ENCODE assay signal across 9 cellular contexts in genomic region chr7:50502001-50502684, GRCh38. TPM values are rescaled to one million over a fixed set of nuclear protein-coding genes. Genes with fewer than 3 reads are reported as not detected.
DNase-seq lines count a peak whose midpoint lies in the region; ATAC-seq lines count a peak whose summit lies in the region.
"Had no signal": no experiment of that assay in that cellular context is flagged by ENCODE, and none has a peak within 500 bp of the region (broad histone marks: within the 10 kb centered on the region; RNA-seq: fewer than 3 reads in every experiment).

No MANE protein-coding gene starts in this region.

- H3K27ac ChIP-seq in esophagus (ENCODE audit: low read depth in 2 of 2, low read length in 1 of 2), result peak overlapping the region; percentile 62 to 66
- H3K27ac ChIP-seq in mucosa of rectum (ENCODE audit: low read depth in 2 of 2, low read length in 2 of 2), result peak overlapping the region; percentile 52 to 63

- H3K36me3 Mint-ChIP-seq in effector memory CD8-positive, alpha-beta T cell (ENCODE audit: insufficient read depth), result peaks cover 2% of the 10 kb centered on the region

- intact Hi-C loops in Right ventricle myocardium inferior (cut with DNase I) (loop anchor here (1.0 to 2.0 kb wide), 2 partner anchors 33 to 169 kb away; no protein-coding TSS in a partner anchor), cardiac septum (cut with DNase I) (no loop called here)

- H3K9me3 Mint-ChIP-seq in effector memory CD8-positive, alpha-beta T cell, result no peaks in the 10 kb centered on the region

- peaks cover 0 to 3% of the 10 kb centered on the region in 2 donors for H3K4me1 Mint-ChIP-seq in effector memory CD8-positive, alpha-beta T cell (ENCODE audit: low read depth in 2 of 2)

- H3K4me1 ChIP-seq in esophagus (ENCODE audit: control insufficient read depth in 2 of 2, insufficient read depth in 2 of 2, low read length in 1 of 2) (peaks cover 2 to 3% of the 10 kb centered on the region in 2 donors), mucosa of rectum (ENCODE audit: control insufficient read depth in 2 of 2, insufficient read depth in 2 of 2, low read length in 2 of 2) (peaks cover 2 to 6% of the 10 kb centered on the region in 2 donors)

- no peak overlapping the region for H3K4me3 ChIP-seq in esophagus (ENCODE audit: low read depth in 1 of 2, low read length in 2 of 2)
- no peak overlapping the region for H3K4me3 ChIP-seq in mucosa of rectum (ENCODE audit: low read length in 2 of 2)

- DNase-seq in Right ventricle myocardium inferior (ENCODE audit: missing footprints) (peak; percentile 86), cardiac septum (ENCODE audit: low spot score) (no peak), SIG-M5 (lab: John Stamatoyannopoulos, UW) (no peak), retina (no peak)
- DNase-seq in stimulated activated naive CD4-positive, alpha-beta T cell treated with Interleukin-2 at 50 U/mL for 16 hours (lab: John Stamatoyannopoulos, UW), result no peak
- DNase-seq in effector memory CD8-positive, alpha-beta T cell, result no peak

- no peaks in the 10 kb centered on the region for H3K36me3 ChIP-seq in esophagus (ENCODE audit: control insufficient read depth in 2 of 2, insufficient read depth in 2 of 2, low read length in 1 of 2)
- no peaks in the 10 kb centered on the region for H3K36me3 ChIP-seq in mucosa of rectum (ENCODE audit: control insufficient read depth in 2 of 2, insufficient read depth in 2 of 2, low read length in 2 of 2)

- no peak overlapping the region for H3K9ac ChIP-seq in mucosa of rectum (ENCODE audit: low read depth in 1 of 2, low read length in 2 of 2)

- WGBS in esophagus, 2 donors, result 53 to 65% methylated on average over 8 of the region's 8 CpGs

- H3K27me3 ChIP-seq in esophagus (ENCODE audit: control insufficient read depth in 1 of 2, insufficient read depth in 2 of 2, low read length in 2 of 2) (no peaks in the 10 kb centered on the region), mucosa of rectum (ENCODE audit: control insufficient read depth in 2 of 2, insufficient read depth in 2 of 2, low read length in 2 of 2) (no peaks in the 10 kb centered on the region)

- H3K27me3 Mint-ChIP-seq in effector memory CD8-positive, alpha-beta T cell, result peaks cover 40 to 71% of the 10 kb centered on the region in 2 donors

- H3K27ac Mint-ChIP-seq in effector memory CD8-positive, alpha-beta T cell, result no peak overlapping the region
- H3K27ac Mint-ChIP-seq: activated naive CD8-positive, alpha-beta T cell had no signal

- H3K9me3 ChIP-seq in esophagus (ENCODE audit: control insufficient read depth in 2 of 2, insufficient read depth in 1 of 2, low read depth in 1 of 2, low read length in 1 of 2), result peaks cover 0 to 2% of the 10 kb centered on the region in 2 donors
- H3K9me3 ChIP-seq in mucosa of rectum (ENCODE audit: control insufficient read depth in 2 of 2, low read length in 2 of 2), result no peaks in the 10 kb centered on the region

- peak; percentile 93 for ATAC-seq in Right ventricle myocardium inferior
- no peak for ATAC-seq in effector memory CD8-positive, alpha-beta T cell (replicated peaks)

- H3K4me3 Mint-ChIP-seq in effector memory CD8-positive, alpha-beta T cell, result no peak overlapping the region
- H3K4me3 Mint-ChIP-seq: activated naive CD8-positive, alpha-beta T cell had no signal

RNA-seq across cellular contexts. Expression of gene FIGNL1, which starts 52.0 kb away (rescaled TPM):
- total RNA-seq in Right ventricle myocardium inferior, result 3.4 TPM
- total RNA-seq in cardiac septum, result 2.6 TPM
- polyA plus RNA-seq in esophagus, result 10 to 100 TPM in 1 of 2 donors, 1 to 10 TPM in 1; 7.7 to 10.7 TPM
